Comparison of ENCODE assay signal across 5 cellular contexts in genomic region chr12:121661353-121662105, GRCh38. TPM values are rescaled to one million over a fixed set of nuclear protein-coding genes. Genes with fewer than 3 reads are reported as not detected.
"Had no signal": no experiment of that assay in that cellular context is flagged by ENCODE, and none has a peak within 500 bp of the region (broad histone marks: within the 10 kb centered on the region; RNA-seq: fewer than 3 reads in every experiment).

No MANE protein-coding gene starts in this region.

RNA-seq across cellular contexts. Expression of gene MORN3, which starts 7.9 kb away (rescaled TPM):
- total RNA-seq: ascending aorta, left ventricle myocardium superior, mammary epithelial cell, sigmoid colon, vagina had no signal
